ENCODE assay signal across 1 cellular context in genomic region chr12:131896080-131896810, GRCh38.
TF ChIP-seq lines count a peak whose summit lies in the region.

No MANE protein-coding gene starts in this region.

TF ChIP-seq in HepG2, 621 proteins besides CTCF, POLR2A, EP300 and RAD21 (continued from another document and continues in another):
- TF ChIP-seq MLX (CRISPR knock-in tag; IDR thresholded peaks at IDR 0.05): peak; percentile 36; the same call in 1 of the 2 replicates
- TF ChIP-seq REXO4 (CRISPR knock-in tag; IDR thresholded peaks at IDR 0.05; ENCODE audit: borderline replicate concordance): no peak
- TF ChIP-seq MBNL3 (CRISPR knock-in tag; conservative IDR thresholded peaks at IDR 0.05): no peak
- no peak for TF ChIP-seq ZNF749 (CRISPR knock-in tag; IDR thresholded peaks at IDR 0.05; ENCODE audit: borderline replicate concordance)
- peak; percentile 91 for TF ChIP-seq ZNF687 (CRISPR knock-in tag; IDR thresholded peaks at IDR 0.05)
- TF ChIP-seq SKI (IDR thresholded peaks at IDR 0.05; ENCODE audit: partially characterized antibody): peak; percentile 89
- TF ChIP-seq ARHGAP35 (CRISPR knock-in tag; IDR thresholded peaks at IDR 0.05; ENCODE audit: borderline replicate concordance): no peak
- TF ChIP-seq REST (IDR thresholded peaks at IDR 0.05; ENCODE audit: borderline replicate concordance in 1 of 2, low read depth in 1 of 2, low read length in 2 of 2): no peak; a peak in 1 of 4 replicates
- no peak for TF ChIP-seq ZFP36L2 (CRISPR knock-in tag; IDR thresholded peaks at IDR 0.05)
- TF ChIP-seq SNAI1 (CRISPR knock-in tag; IDR thresholded peaks at IDR 0.05; ENCODE audit: borderline replicate concordance): no peak
- no peak for TF ChIP-seq ZNF883 (CRISPR knock-in tag; IDR thresholded peaks at IDR 0.05; ENCODE audit: not compliant biosample characterization)
- TF ChIP-seq ZNF331 (CRISPR knock-in tag; IDR thresholded peaks at IDR 0.05): no peak
- TF ChIP-seq ZBTB14 (CRISPR knock-in tag; IDR thresholded peaks at IDR 0.05): no peak
- no peak for TF ChIP-seq ZNF567 (CRISPR knock-in tag; IDR thresholded peaks at IDR 0.05; ENCODE audit: borderline replicate concordance)
- TF ChIP-seq E2F5 (CRISPR knock-in tag; conservative IDR thresholded peaks at IDR 0.05): no peak
- TF ChIP-seq KDM3A (CRISPR knock-in tag; IDR thresholded peaks at IDR 0.05; ENCODE audit: low read depth): peak; percentile 91; the same call in 1 of the 2 replicates
- peak; percentile 75 for TF ChIP-seq GABPB1 (CRISPR knock-in tag; IDR thresholded peaks at IDR 0.05)
- no peak for TF ChIP-seq CEBPG (CRISPR knock-in tag; IDR thresholded peaks at IDR 0.05)
- TF ChIP-seq ZNF703 (CRISPR knock-in tag; IDR thresholded peaks at IDR 0.05; ENCODE audit: borderline replicate concordance): no peak
- peak; percentile 98 for TF ChIP-seq ARID4A (CRISPR knock-in tag; IDR thresholded peaks at IDR 0.05; ENCODE audit: borderline replicate concordance)
- peak; percentile 90 for TF ChIP-seq RBM39 (IDR thresholded peaks at IDR 0.05; ENCODE audit: low read depth, low read length, poor library complexity, severe bottlenecking)
- no peak for TF ChIP-seq FOXP1 (IDR thresholded peaks at IDR 0.05)
- no peak; the same call in 1 of the 2 replicates for TF ChIP-seq FOXP1 (CRISPR knock-in tag; IDR thresholded peaks at IDR 0.05)
- TF ChIP-seq TCF12 (IDR thresholded peaks at IDR 0.05): no peak
- peak; percentile 65; the same call in 1 of the 2 replicates for TF ChIP-seq TCF12 (CRISPR knock-in tag; IDR thresholded peaks at IDR 0.05)
- TF ChIP-seq ATM (IDR thresholded peaks at IDR 0.05; ENCODE audit: borderline replicate concordance): no peak
- 0 out of 2 replicates have a peak, but pooled peaks have one; percentile 57 for TF ChIP-seq KDM2A (CRISPR knock-in tag; IDR thresholded peaks at IDR 0.05; ENCODE audit: borderline replicate concordance, low read depth)
- TF ChIP-seq ZBTB46 (CRISPR knock-in tag; IDR thresholded peaks at IDR 0.05; ENCODE audit: borderline replicate concordance): 0 out of 2 replicates have a peak, but pooled peaks have one; percentile 48
- TF ChIP-seq ZC3H4 (CRISPR knock-in tag; IDR thresholded peaks at IDR 0.05; ENCODE audit: borderline replicate concordance): no peak
- TF ChIP-seq ZNF550 (CRISPR knock-in tag; IDR thresholded peaks at IDR 0.05; ENCODE audit: borderline replicate concordance): no peak
- TF ChIP-seq ESRRA (CRISPR knock-in tag; IDR thresholded peaks at IDR 0.05; ENCODE audit: low read depth): no peak
- no peak for TF ChIP-seq ZNF615 (CRISPR knock-in tag; IDR thresholded peaks at IDR 0.05; ENCODE audit: borderline replicate concordance)
- TF ChIP-seq RNF219 (CRISPR knock-in tag; IDR thresholded peaks at IDR 0.05): no peak
